In the genomic region with DNA sequence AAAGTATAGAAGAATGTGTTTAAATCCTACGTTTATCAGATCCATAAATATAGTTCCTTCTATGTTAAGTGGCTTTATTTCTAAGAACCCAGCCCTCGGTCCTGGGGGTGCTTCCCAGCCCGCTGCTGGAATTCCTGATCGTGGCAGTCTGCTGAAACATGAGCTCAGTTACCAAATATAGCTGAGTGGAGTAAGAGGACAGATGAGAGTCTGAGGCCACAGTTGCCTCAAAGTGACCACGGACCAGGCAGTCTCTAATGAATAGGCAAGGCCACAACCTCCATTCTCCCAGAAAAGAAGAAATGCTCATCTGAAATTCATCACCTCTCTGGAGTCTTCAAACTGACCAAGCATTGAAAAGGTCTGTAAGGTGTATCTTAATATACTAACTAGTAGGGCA, we compare ENCODE assay signal across 11 cellular contexts. TPM values are rescaled to one million over a fixed set of nuclear protein-coding genes. Genes with fewer than 3 reads are reported as not detected.
DNase-seq lines count a peak whose midpoint lies in the region; ATAC-seq and TF ChIP-seq lines count a peak whose summit lies in the region.
"Had no signal": no experiment of that assay in that cellular context is flagged by ENCODE, and none has a peak within 500 bp of the region (broad histone marks: within the 10 kb centered on the region; RNA-seq: fewer than 3 reads in every experiment).

A gene (plus strand): TSS at position 219 of the 400 bp plus-strand sequence.

- H3K4me3 ChIP-seq in epithelial cell of proximal tubule (ENCODE audit: low read depth, low read length): no peak within 1 kb of the TSS
- no peak within 1 kb of the TSS for H3K4me3 ChIP-seq in mucosa of descending colon
- H3K4me3 ChIP-seq: BLaER1 treated with 17β-estradiol and CSF1 and Interleukin-3, amounts not matched to agents 10 nM and 100 nM had no signal

- H3K36me3 ChIP-seq in mucosa of descending colon (ENCODE audit: low read depth): no peaks in the 10 kb centered on the region
- H3K36me3 ChIP-seq: BLaER1 treated with 17β-estradiol and CSF1 and Interleukin-3, amounts not matched to agents 10 nM and 100 nM had no signal

- DNase-seq in A172 (ENCODE audit: low spot score): no peak
- DNase-seq in NCI-H460 (ENCODE audit: extremely low read depth, low read depth): no peak
- DNase-seq in epithelial cell of proximal tubule (ENCODE audit: low read depth): no peak
- no peak for DNase-seq in mucosa of descending colon
- no peak for DNase-seq in naive thymus-derived CD8-positive, alpha-beta T cell
- no peak for DNase-seq in anterior cingulate cortex (lab: John Stamatoyannopoulos, UW)
- DNase-seq: central memory CD4-positive, alpha-beta T cell had no signal

- no peaks in the 10 kb centered on the region for H3K4me1 ChIP-seq in mucosa of descending colon (ENCODE audit: low read depth)

- no peaks in the 10 kb centered on the region for H3K9me3 Mint-ChIP-seq in naive thymus-derived CD8-positive, alpha-beta T cell
- H3K9me3 Mint-ChIP-seq: T-helper 1 cell treated with Interleukin-12 subunit alpha and Interleukin-12 subunit beta and Interleukin-4 antibody, amounts not matched to agents 30 μg/mL and 1 μg/mL, for 36 hours had no signal

- TF ChIP-seq CTCF in epithelial cell of proximal tubule (conservative IDR thresholded peaks at IDR 0.05; ENCODE audit: low read depth, low read length) (no peak), mucosa of descending colon (IDR thresholded peaks at IDR 0.05) (no peak)

- no peaks in the 10 kb centered on the region for H3K9me3 ChIP-seq in mucosa of descending colon
- H3K9me3 ChIP-seq: BLaER1 treated with 17β-estradiol and CSF1 and Interleukin-3, amounts not matched to agents 10 nM and 100 nM had no signal

- no peaks in the 10 kb centered on the region for H3K4me1 Mint-ChIP-seq in naive thymus-derived CD8-positive, alpha-beta T cell

- no peak for ATAC-seq in mucosa of descending colon
- no peak for ATAC-seq in naive thymus-derived CD8-positive, alpha-beta T cell
- no peak for ATAC-seq in GM19395 (IDR thresholded peaks at IDR 0.05; ENCODE audit: unreplicated experiment)
- no peak for ATAC-seq in HG02870 (IDR thresholded peaks at IDR 0.05; ENCODE audit: unreplicated experiment)

- H3K27ac Mint-ChIP-seq in naive thymus-derived CD8-positive, alpha-beta T cell: no peak within 1 kb of the TSS
- H3K27ac Mint-ChIP-seq: T-helper 1 cell treated with Interleukin-12 subunit alpha and Interleukin-12 subunit beta and Interleukin-4 antibody, amounts not matched to agents 30 μg/mL and 1 μg/mL, for 36 hours had no signal

- intact Hi-C loops in mucosa of descending colon (cut with DNase I, micrococcal nuclease): no loop called here

- POLR2A ChIA-PET in naive thymus-derived CD8-positive, alpha-beta T cell (lab: Charles Lee): interaction anchor here (0.7 kb wide), 1 partner anchor 19 kb away, joined by 4 read pairs; no protein-coding TSS in a partner anchor

- H3K4me3 Mint-ChIP-seq in naive thymus-derived CD8-positive, alpha-beta T cell: no peak within 1 kb of the TSS
- H3K4me3 Mint-ChIP-seq: T-helper 1 cell treated with Interleukin-12 subunit alpha and Interleukin-12 subunit beta and Interleukin-4 antibody, amounts not matched to agents 30 μg/mL and 1 μg/mL, for 36 hours had no signal

- H3K27me3 Mint-ChIP-seq in naive thymus-derived CD8-positive, alpha-beta T cell: peaks cover 0 to 19% (median 7%) of the 10 kb centered on the region in 5 donors

- H3K36me3 Mint-ChIP-seq in naive thymus-derived CD8-positive, alpha-beta T cell: no peaks in the 10 kb centered on the region

RNA-seq across cellular contexts. Expression of the gene that starts here (rescaled TPM):
- total RNA-seq in A172 (2014; rRNA removed; shearing (Covaris generic)): 17.9 and 26.4 TPM in 2 replicates
- 83.7 and 91.8 TPM in 2 replicates for total RNA-seq in NCI-H460 (2014; rRNA removed; shearing (Covaris generic))
- 57.5 and 80.5 TPM in 2 replicates for polyA plus RNA-seq in NCI-H460 (2014; cell fraction: nucleus; rRNA removed)
- 21.9 and 45.6 TPM in 2 replicates for total RNA-seq in epithelial cell of proximal tubule
- 100 to 1,000 TPM; 112 to 663 (median 150) TPM for total RNA-seq in mucosa of descending colon
- under 1 TPM; 0.08 to 0.34 TPM for total RNA-seq in naive thymus-derived CD8-positive, alpha-beta T cell
- under 1 TPM in 1 of 3 donors, not detected in 2; 0.32 TPM for polyA plus RNA-seq in naive thymus-derived CD8-positive, alpha-beta T cell

Comparison
In these comparisons a context has a peak if more than half of its experiments do, and no peak if none do; other contexts are left out.
1. RNA of the gene that starts here (total RNA-seq): 112 to 663 TPM in mucosa of descending colon, 83.7 to 91.8 TPM in NCI-H460, 21.9 to 45.6 TPM in epithelial cell of proximal tubule and 17.9 to 26.4 TPM in A172; 0.08 to 0.34 TPM in naive thymus-derived CD8-positive, alpha-beta T cell; every median in the first group is over 10 times any median in the second.